Comparison of ENCODE assay signal across 8 cellular contexts in the genomic region with DNA sequence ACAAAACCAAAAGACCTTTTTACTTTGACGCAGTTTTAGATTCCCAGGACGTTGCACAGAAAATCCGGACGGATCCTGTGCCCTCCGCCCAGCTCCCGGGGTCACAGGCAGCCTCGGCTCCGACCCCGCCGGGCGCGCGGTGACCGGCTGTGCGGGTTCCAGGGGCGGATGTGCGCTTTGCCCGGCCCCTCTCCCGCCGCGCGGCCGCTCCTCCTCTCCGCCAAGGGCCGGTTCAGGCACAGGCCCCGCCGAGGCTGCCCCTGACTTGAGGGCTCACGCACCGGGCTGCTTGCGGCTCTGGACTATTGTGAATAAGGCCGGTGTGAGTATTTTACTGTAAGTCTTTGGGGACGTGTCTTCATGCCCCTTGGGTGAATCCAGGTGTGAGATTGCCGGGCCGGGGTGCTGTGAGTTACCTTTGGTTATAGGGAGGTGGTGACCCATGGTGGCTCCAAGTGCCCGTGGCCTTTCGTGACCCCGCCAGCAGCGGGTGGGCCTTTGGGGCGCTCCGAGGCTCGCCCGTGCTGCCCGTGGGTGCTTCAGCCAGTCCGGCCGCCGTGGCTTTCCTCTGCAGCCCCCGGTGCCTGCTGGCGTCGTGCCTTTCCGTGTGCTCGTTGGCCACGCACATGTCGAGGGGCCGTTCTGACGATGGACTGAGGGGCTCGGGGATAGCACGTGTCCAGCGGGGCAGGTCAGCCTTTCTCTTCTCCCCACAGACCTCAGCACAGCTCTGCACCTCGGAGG. TPM values are rescaled to one million over a fixed set of nuclear protein-coding genes. Genes with fewer than 3 reads are reported as not detected.
DNase-seq lines count a peak whose midpoint lies in the region; ATAC-seq, FAIRE-seq and TF ChIP-seq lines count a peak whose summit lies in the region.

No MANE protein-coding gene starts in this region.

- peaks cover 13% of the 10 kb centered on the region for H3K4me1 Mint-ChIP-seq in memory B cell

- peaks cover 8% of the 10 kb centered on the region for H3K9me3 Mint-ChIP-seq in memory B cell

- DNase-seq in ACHN (peak; percentile 54), bronchial epithelial cell (ENCODE audit: low read depth) (no peak), memory B cell (ENCODE audit: low spot score in 2 of 2) (no peak), vagina (ENCODE audit: extremely low spot score in 2 of 2) (no peak)
- DNase-seq in stimulated activated CD4-positive, alpha-beta T cell treated with anti-CD3 and anti-CD28 coated beads, Interleukin-4, amount 100 ng/mL, for 24 hours: no peak
- no peak for DNase-seq in stimulated activated CD4-positive, alpha-beta T cell treated with anti-CD3 and anti-CD28 coated beads, Interleukin-1b, Interleukin-23, amount 100 ng/mL, for 48 hours

- H3K36me3 ChIP-seq in bronchial epithelial cell (ENCODE audit: control insufficient read depth, insufficient read depth, low read length) (no peaks in the 10 kb centered on the region), vagina (no peaks in the 10 kb centered on the region)

- H3K27me3 Mint-ChIP-seq in memory B cell: peaks cover 5% of the 10 kb centered on the region

- ATAC-seq in GM19025 (IDR thresholded peaks at IDR 0.05; ENCODE audit: low read depth, unreplicated experiment) (peak; percentile 15), HG03565 (IDR thresholded peaks at IDR 0.05; ENCODE audit: unreplicated experiment) (peak; percentile 4), memory B cell (ENCODE audit: low read depth) (peak; percentile 2)

- TF ChIP-seq CTCF in bronchial epithelial cell (IDR thresholded peaks at IDR 0.05; ENCODE audit: insufficient read depth, low read length, severe bottlenecking): no peak
- no peak for TF ChIP-seq CTCF in vagina (IDR thresholded peaks at IDR 0.05)

- in situ Hi-C loops in ACHN (cut with HindIII; ENCODE audit: low pct_ligation_motif_present, low pct_unique_long_range_greater_than_20kb, low sequenced_read_pairs): no loop called here

- peak overlapping the region; percentile 75 for H3K27ac ChIP-seq in vagina

- H3K9me3 ChIP-seq in vagina: peaks cover 8% of the 10 kb centered on the region

- FAIRE-seq in bronchial epithelial cell (lab: Jason Lieb, UNC): no peak

- peaks cover 2% of the 10 kb centered on the region for H3K36me3 Mint-ChIP-seq in memory B cell

- H3K27me3 ChIP-seq in bronchial epithelial cell (ENCODE audit: control insufficient read depth, insufficient read depth, low read length): no peaks in the 10 kb centered on the region
- H3K27me3 ChIP-seq in vagina: no peaks in the 10 kb centered on the region

- TF ChIP-seq POLR2A in vagina (IDR thresholded peaks at IDR 0.05): no peak

- H3K4me3 ChIP-seq in bronchial epithelial cell (ENCODE audit: low read depth, low read length) (peak overlapping the region; percentile 55), vagina (peak overlapping the region; percentile 58 to 64)

- no peak overlapping the region for H3K27ac Mint-ChIP-seq in memory B cell

- intact Hi-C loops in vagina (cut with DNase I): no loop called here

- H3K4me1 ChIP-seq in vagina: peaks cover 26% of the 10 kb centered on the region

- peak overlapping the region; percentile 87 for H3K4me3 Mint-ChIP-seq in memory B cell

RNA-seq across cellular contexts. Expression of a gene that starts 45.9 kb away (rescaled TPM):
- total RNA-seq in bronchial epithelial cell (10.0 and 11.4 TPM in 2 replicates), vagina (13.0 TPM)

RNA-seq across cellular contexts. Expression of a gene that starts 46.1 kb away (rescaled TPM):
- total RNA-seq in bronchial epithelial cell: 9.0 and 10.0 TPM in 2 replicates
- 11.3 TPM for total RNA-seq in vagina
